In genomic region chr9:97635026-97635425, GRCh38 we compare ENCODE assay signal across 9 cellular contexts. TPM values are rescaled to one million over a fixed set of nuclear protein-coding genes. Genes with fewer than 3 reads are reported as not detected.
DNase-seq lines count a peak whose midpoint lies in the region; ATAC-seq, FAIRE-seq and TF ChIP-seq lines count a peak whose summit lies in the region.
"Had no signal": no experiment of that assay in that cellular context is flagged by ENCODE, and none has a peak within 500 bp of the region (broad histone marks: within the 10 kb centered on the region; RNA-seq: fewer than 3 reads in every experiment).

No MANE protein-coding gene starts in this region.

- POLR2A ChIA-PET in RWPE1 (lab: Yijun Ruan, JAX; ENCODE audit: low non-redundant PET): no interaction called here

- peaks cover 2 to 4% of the 10 kb centered on the region in 2 donors for H3K4me1 ChIP-seq in small intestine (ENCODE audit: control insufficient read depth in 2 of 2, insufficient read depth in 1 of 2, low read depth in 1 of 2, low read length in 1 of 2)

- H3K4me3 ChIP-seq in fibroblast of mammary gland (ENCODE audit: control insufficient read depth, low read depth, low read length): peak overlapping the region; percentile 93
- peak overlapping the region; percentile 95 for H3K4me3 ChIP-seq in skeletal muscle cell (ENCODE audit: low read depth, low read length)
- H3K4me3 ChIP-seq in small intestine (ENCODE audit: low read depth in 1 of 2, low read length in 2 of 2): peak overlapping the region in 1 of 2 donors; percentile 90

- no peaks in the 10 kb centered on the region for H3K36me3 ChIP-seq in small intestine (ENCODE audit: control insufficient read depth in 2 of 2, insufficient read depth in 2 of 2, low read length in 2 of 2)

- peaks cover 35% of the 10 kb centered on the region for H3K4me1 Mint-ChIP-seq in T-helper 1 cell treated with Interleukin-12 subunit alpha and Interleukin-12 subunit beta and Interleukin-4 antibody, amounts not matched to agents 30 μg/mL and 1 μg/mL, for 36 hours (ENCODE audit: low read depth)

- peaks cover 10% of the 10 kb centered on the region for H3K36me3 Mint-ChIP-seq in T-helper 1 cell treated with Interleukin-12 subunit alpha and Interleukin-12 subunit beta and Interleukin-4 antibody, amounts not matched to agents 30 μg/mL and 1 μg/mL, for 36 hours (ENCODE audit: low read depth)

- CTCF ChIA-PET in RWPE1 (lab: Yijun Ruan, JAX): no interaction called here

- no peak for FAIRE-seq in small intestine (lab: Jason Lieb, UNC)
- FAIRE-seq: islet of Langerhans had no signal

- TF ChIP-seq CTCF in RWPE1 (conservative IDR thresholded peaks at IDR 0.05; ENCODE audit: low read depth): no peak
- no peak for TF ChIP-seq CTCF in fibroblast of mammary gland (conservative IDR thresholded peaks at IDR 0.05; ENCODE audit: control insufficient read depth, insufficient read depth, low read depth, low read length)

- H3K4me3 Mint-ChIP-seq in T-helper 1 cell treated with Interleukin-12 subunit alpha and Interleukin-12 subunit beta and Interleukin-4 antibody, amounts not matched to agents 30 μg/mL and 1 μg/mL, for 36 hours: peak overlapping the region; percentile 95

- H3K27ac Mint-ChIP-seq in T-helper 1 cell treated with Interleukin-12 subunit alpha and Interleukin-12 subunit beta and Interleukin-4 antibody, amounts not matched to agents 30 μg/mL and 1 μg/mL, for 36 hours: peak overlapping the region; percentile 97

- H3K27me3 Mint-ChIP-seq in T-helper 1 cell treated with Interleukin-12 subunit alpha and Interleukin-12 subunit beta and Interleukin-4 antibody, amounts not matched to agents 30 μg/mL and 1 μg/mL, for 36 hours (ENCODE audit: low read depth): no peaks in the 10 kb centered on the region

- H3K27ac ChIP-seq in RWPE1 (peak overlapping the region; percentile 24), small intestine (ENCODE audit: low read depth in 1 of 2, low read length in 1 of 2) (no peak overlapping the region)

- ATAC-seq in HG02763 (IDR thresholded peaks at IDR 0.05; ENCODE audit: unreplicated experiment): no peak

- no peaks in the 10 kb centered on the region for H3K9me3 Mint-ChIP-seq in T-helper 1 cell treated with Interleukin-12 subunit alpha and Interleukin-12 subunit beta and Interleukin-4 antibody, amounts not matched to agents 30 μg/mL and 1 μg/mL, for 36 hours

- no peaks in the 10 kb centered on the region for H3K9me3 ChIP-seq in small intestine (ENCODE audit: control insufficient read depth, low read depth)

- 58 to 69% (median 64%) methylated on average over 7 of the region's 7 CpGs for WGBS in small intestine, 3 donors

- DNase-seq in T-helper 1 cell (no peak), RWPE1 (ENCODE audit: low spot score) (no peak), fibroblast of mammary gland (ENCODE audit: low read depth) (no peak), skeletal muscle cell (ENCODE audit: low read depth) (no peak), small intestine (no peak)
- no peak for DNase-seq in stimulated activated CD4-positive, alpha-beta T cell treated with anti-CD3 and anti-CD28 coated beads, Interleukin-2, amount 100 ng/mL, for 48 hours

- H3K27me3 ChIP-seq in small intestine (ENCODE audit: control insufficient read depth in 2 of 2, insufficient read depth in 2 of 2, low read length in 2 of 2): no peaks in the 10 kb centered on the region

RNA-seq across cellular contexts. Expression of gene NCBP1, which starts 1.4 kb away (rescaled TPM):
- 10 to 100 TPM in 1 of 3 donors, 1 to 10 TPM in 2; 5.9 to 15.8 (median 6.3) TPM for polyA plus RNA-seq in small intestine

RNA-seq across cellular contexts. Expression of gene TSTD2, which starts 1.9 kb away (rescaled TPM):
- 1 to 10 TPM; 7.2 to 8.1 (median 7.6) TPM for polyA plus RNA-seq in small intestine
